In genomic region chr19:5288347-5288739, GRCh38 we compare ENCODE assay signal across 19 cellular contexts. TPM values are rescaled to one million over a fixed set of nuclear protein-coding genes. Genes with fewer than 3 reads are reported as not detected.
DNase-seq lines count a peak whose midpoint lies in the region; ATAC-seq and TF ChIP-seq lines count a peak whose summit lies in the region.
"Had no signal": no experiment of that assay in that cellular context is flagged by ENCODE, and none has a peak within 500 bp of the region (broad histone marks: within the 10 kb centered on the region; RNA-seq: fewer than 3 reads in every experiment).

No MANE protein-coding gene starts in this region.

- no peaks in the 10 kb centered on the region for H3K27me3 Mint-ChIP-seq in neural crest cell (ENCODE audit: low read depth)
- H3K27me3 Mint-ChIP-seq: type B pancreatic cell had no signal

- H3K4me2 ChIP-seq in SK-N-SH = no peak overlapping the region
- H3K4me2 ChIP-seq: KMS-11 had no signal

- intact Hi-C loops in transverse colon (cut with DNase I; ENCODE audit: low total_unique reads) = no loop called here
- intact Hi-C loops in tibial artery (cut with DNase I; ENCODE audit: low total_unique reads) = no loop called here

- H2AFZ ChIP-seq in SK-N-SH (ENCODE audit: low read depth) = no peak overlapping the region

- DNase-seq in SK-N-SH (peak; percentile 30), fibroblast of gingiva (ENCODE audit: low read depth) (peak; percentile 30), neural crest cell (ENCODE audit: low read depth, low spot score) (no peak), transverse colon (peak; percentile 27), tibial artery (no peak), SKM-1 (lab: John Stamatoyannopoulos, UW; ENCODE audit: unreplicated experiment) (no peak)
- DNase-seq: activated CD4-positive, alpha-beta memory T cell treated with anti-CD3 and anti-CD28 coated beads for 36 hours; CD4-positive, CD25-positive, alpha-beta regulatory T cell; natural killer cell; NCI-H1105 treated with DMSO at 0.1 percent for 48 hours; NCI-H2171 treated with DMSO at 0.1 percent for 48 hours; NCI-H82; stimulated activated CD4-positive, alpha-beta T cell treated with anti-CD3 and anti-CD28 coated beads, Interleukin-4, amount 100 ng/mL, for 24 hours had no signal

- H4K20me1 ChIP-seq in SK-N-SH (ENCODE audit: insufficient read depth) = peaks cover 83% of the 10 kb centered on the region

- no peaks in the 10 kb centered on the region for H3K27me3 ChIP-seq in SK-N-SH (ENCODE audit: insufficient read depth)
- peaks cover 21% of the 10 kb centered on the region for H3K27me3 ChIP-seq in transverse colon
- no peaks in the 10 kb centered on the region for H3K27me3 ChIP-seq in tibial artery

- peaks cover 70% of the 10 kb centered on the region for H3K79me2 ChIP-seq in SK-N-SH (ENCODE audit: insufficient read depth)

- POLR2A ChIA-PET in SK-N-SH (lab: Yijun Ruan, JAX) = no interaction called here

- no peaks in the 10 kb centered on the region for H3K9me3 Mint-ChIP-seq in neural crest cell
- H3K9me3 Mint-ChIP-seq: activated CD4-positive, alpha-beta memory T cell treated with anti-CD3 and anti-CD28 coated beads for 36 hours; activated T-helper 1 cell treated with anti-CD3 and anti-CD28 coated beads, Interleukin-12 subunit alpha, Interleukin-12 subunit beta, Interleukin-2, Interleukin-4 antibody, amounts not matched to agents 30 ng/mL and 10 ng/mL and 1 ng/mL, durations not matched to agents 14 hours and 24 hours and 36 hours; CD4-positive, CD25-positive, alpha-beta regulatory T cell; natural killer cell; type B pancreatic cell had no signal

- TF ChIP-seq RAD21 in SK-N-SH (IDR thresholded peaks at IDR 0.05; ENCODE audit: low read length) = no peak

- TF ChIP-seq CTCF in SK-N-SH (IDR thresholded peaks at IDR 0.05) = no peak
- TF ChIP-seq CTCF in neural crest cell (conservative IDR thresholded peaks at IDR 0.05) = no peak
- TF ChIP-seq CTCF in transverse colon (IDR thresholded peaks at IDR 0.05) = no peak
- TF ChIP-seq CTCF in tibial artery (IDR thresholded peaks at IDR 0.05) = no peak

- H3K9me3 ChIP-seq in SK-N-SH (no peaks in the 10 kb centered on the region), transverse colon (no peaks in the 10 kb centered on the region), tibial artery (no peaks in the 10 kb centered on the region)

- H3K4me3 ChIP-seq in SK-N-SH (ENCODE audit: low read depth in 2 of 2, low read length in 1 of 2) (no peak overlapping the region), transverse colon (no peak overlapping the region), tibial artery (peak overlapping the region in 1 of 2 donors; percentile 5)

- 86% methylated on average over 4 of the region's 4 CpGs for WGBS in SK-N-SH (ENCODE audit: low lambda C conversion rate)
- 32% methylated on average over 4 of the region's 4 CpGs; no CpG with 5 or more reads in 1 of the 2 donors for WGBS in transverse colon (ENCODE audit: low coverage in 1 of 2), 2 donors

- peaks cover under 1% of the 10 kb centered on the region for H3F3A ChIP-seq in SK-N-SH (replicated peaks; ENCODE audit: insufficient read depth)

- peak overlapping the region; percentile 52 for H3K4me3 Mint-ChIP-seq in neural crest cell
- H3K4me3 Mint-ChIP-seq: activated CD4-positive, alpha-beta memory T cell treated with anti-CD3 and anti-CD28 coated beads for 36 hours; activated T-helper 1 cell treated with anti-CD3 and anti-CD28 coated beads, Interleukin-12 subunit alpha, Interleukin-12 subunit beta, Interleukin-2, Interleukin-4 antibody, amounts not matched to agents 30 ng/mL and 10 ng/mL and 1 ng/mL, durations not matched to agents 14 hours and 24 hours and 36 hours; CD4-positive, CD25-positive, alpha-beta regulatory T cell; natural killer cell had no signal

- no peak for TF ChIP-seq POLR2A in transverse colon (IDR thresholded peaks at IDR 0.05)

- no peak overlapping the region for H3K27ac ChIP-seq in SK-N-SH (ENCODE audit: low read depth in 2 of 2, low read length in 1 of 2)
- peak overlapping the region in 1 of 4 donors; percentile 48 for H3K27ac ChIP-seq in transverse colon
- no peak overlapping the region for H3K27ac ChIP-seq in tibial artery
- H3K27ac ChIP-seq: 22Rv1, KMS-11 had no signal

- H3K27ac Mint-ChIP-seq in neural crest cell (ENCODE audit: unreplicated experiment) = no peak overlapping the region
- H3K27ac Mint-ChIP-seq: activated CD4-positive, alpha-beta memory T cell treated with anti-CD3 and anti-CD28 coated beads for 36 hours; activated T-helper 1 cell treated with anti-CD3 and anti-CD28 coated beads, Interleukin-12 subunit alpha, Interleukin-12 subunit beta, Interleukin-2, Interleukin-4 antibody, amounts not matched to agents 30 ng/mL and 10 ng/mL and 1 ng/mL, durations not matched to agents 14 hours and 24 hours and 36 hours; natural killer cell; type B pancreatic cell had no signal

- ATAC-seq in SK-N-SH treated with all-trans-retinoic acid at 6 μM for 48 hours (no peak), HG03175 (IDR thresholded peaks at IDR 0.05; ENCODE audit: unreplicated experiment) (no peak)

- no peak overlapping the region for H3K9ac ChIP-seq in SK-N-SH
- H3K9ac ChIP-seq: KMS-11 had no signal

- in situ Hi-C loops in transverse colon (cut with MboI; ENCODE audit: low pct_ligation_motif_present in 1 of 4, low pct_unique_long_range_greater_than_20kb in 1 of 4, low sequenced_read_pairs in 3 of 4) = no loop called here

- H3K36me3 ChIP-seq in SK-N-SH (replicated peaks in 1 of 2; ENCODE audit: control insufficient read depth in 1 of 2, insufficient read depth in 2 of 2, low read length in 1 of 2) (peaks cover 13% of the 10 kb centered on the region in 2 experiments), transverse colon (no peaks in the 10 kb centered on the region), tibial artery (peaks cover 18 to 21% (median 19%) of the 10 kb centered on the region in 3 donors)

- CTCF ChIA-PET in SK-N-SH (lab: Yijun Ruan, JAX) = interaction anchor here (1.0 kb wide), 1 partner anchor 21 kb away, joined by 3 read pairs; no protein-coding TSS in a partner anchor

- TF ChIP-seq EP300 in SK-N-SH (IDR thresholded peaks at IDR 0.05; ENCODE audit: borderline replicate concordance in 1 of 2, low read depth in 1 of 2, low read length in 1 of 2) (no peak), transverse colon (IDR thresholded peaks at IDR 0.05; ENCODE audit: low read depth) (no peak)

- H3K9me2 ChIP-seq in SK-N-SH = no peaks in the 10 kb centered on the region

- H3K4me1 ChIP-seq in SK-N-SH (ENCODE audit: control insufficient read depth in 1 of 2, insufficient read depth in 2 of 2, low read depth in 1 of 2, low read length in 1 of 2) (peaks cover 4 to 32% of the 10 kb centered on the region in 2 experiments; a peak in 1 of 4 replicates), transverse colon (peaks cover 0 to 43% (median 22%) of the 10 kb centered on the region in 4 donors), tibial artery (peaks cover 0 to 55% (median 39%) of the 10 kb centered on the region in 4 donors)

- peaks cover 35% of the 10 kb centered on the region for H3K4me1 Mint-ChIP-seq in neural crest cell

- H3K36me3 Mint-ChIP-seq in neural crest cell (ENCODE audit: low read depth) = peaks cover 5% of the 10 kb centered on the region
- H3K36me3 Mint-ChIP-seq: activated CD4-positive, alpha-beta memory T cell treated with anti-CD3 and anti-CD28 coated beads for 36 hours; natural killer cell had no signal

TF ChIP-seq in SK-N-SH, 30 proteins besides CTCF, POLR2A, EP300 and RAD21 (continues in another document):
- TF ChIP-seq USF1 (IDR thresholded peaks at IDR 0.05; ENCODE audit: borderline replicate concordance, low read depth) (no peak), POLR2AphosphoS5 (IDR thresholded peaks at IDR 0.05; ENCODE audit: low read depth, low read length) (no peak), ELF1 (IDR thresholded peaks at IDR 0.05) (no peak), IRF3 (IDR thresholded peaks at IDR 0.05; ENCODE audit: low read depth, low read length) (no peak)

TF ChIP-seq in SK-N-SH treated with all-trans-retinoic acid at 6 μM for 48 hours, 23 proteins besides CTCF, POLR2A, EP300 and RAD21 (continues in another document):
- TF ChIP-seq CREB5 (CRISPR knock-in tag; IDR thresholded peaks at IDR 0.05; ENCODE audit: low read depth) = no peak
- no peak for TF ChIP-seq BACH2 (CRISPR knock-in tag; IDR thresholded peaks at IDR 0.05; ENCODE audit: borderline replicate concordance)
- no peak for TF ChIP-seq ZNF565 (CRISPR knock-in tag; conservative IDR thresholded peaks at IDR 0.05; ENCODE audit: low read depth)
- no peak for TF ChIP-seq ZFP3 (CRISPR knock-in tag; IDR thresholded peaks at IDR 0.05)
- no peak for TF ChIP-seq ZNF70 (CRISPR knock-in tag; IDR thresholded peaks at IDR 0.05)
- TF ChIP-seq ISL1 (CRISPR knock-in tag; IDR thresholded peaks at IDR 0.05) = no peak
- TF ChIP-seq CSDC2 (CRISPR knock-in tag; IDR thresholded peaks at IDR 0.05) = no peak
- no peak for TF ChIP-seq OSR1 (CRISPR knock-in tag; IDR thresholded peaks at IDR 0.05)
- TF ChIP-seq ZC3H10 (CRISPR knock-in tag; IDR thresholded peaks at IDR 0.05) = no peak
- TF ChIP-seq SNAI2 (CRISPR knock-in tag; IDR thresholded peaks at IDR 0.05) = no peak
- TF ChIP-seq TOX (CRISPR knock-in tag; IDR thresholded peaks at IDR 0.05; ENCODE audit: borderline replicate concordance) = no peak
- no peak for TF ChIP-seq PPARA (CRISPR knock-in tag; IDR thresholded peaks at IDR 0.05; ENCODE audit: borderline replicate concordance)
- TF ChIP-seq GLIS3 (CRISPR knock-in tag; IDR thresholded peaks at IDR 0.05) = no peak

RNA-seq across cellular contexts. Expression of gene PTPRS, which starts 52.3 kb away (rescaled TPM):
- polyA plus RNA-seq in SK-N-SH (2012; rRNA removed) = 57.1 and 91.0 TPM in 2 replicates
- polyA plus RNA-seq in SK-N-SH (2012; cell fraction: cytosol; rRNA removed) = 27.1 and 43.7 TPM in 2 replicates
- polyA plus RNA-seq in SK-N-SH (2012; cell fraction: nucleus; rRNA removed) = 144 and 167 TPM in 2 replicates
- total RNA-seq in neural crest cell (333 and 357 TPM in 2 replicates), transverse colon (10 to 100 TPM; 38.3 to 91.5 (median 58.5) TPM)

Comparison
In these comparisons a context has a peak if more than half of its experiments do, and no peak if none do; other contexts are left out.
1. DNase-seq: peak in SK-N-SH (single experiment), fibroblast of gingiva (single experiment) and transverse colon (single experiment); none in neural crest cell (single experiment), tibial artery (0 of 2) and SKM-1 (single experiment).